8 cellular contexts compared by ENCODE assay signal in genomic region chr2:105919826-105920225, GRCh38.
DNase-seq lines count a peak whose midpoint lies in the region; ATAC-seq and TF ChIP-seq lines count a peak whose summit lies in the region.

No MANE protein-coding gene starts in this region.

- POLR2A ChIA-PET in CD8-positive, alpha-beta memory T cell (lab: Charles Lee) = no interaction called here

- peaks cover 12% of the 10 kb centered on the region for H3K4me1 ChIP-seq in CD8-positive, alpha-beta memory T cell (ENCODE audit: insufficient read depth, low read length)
- H3K4me1 ChIP-seq in hepatocyte (ENCODE audit: insufficient read depth) (no peaks in the 10 kb centered on the region), prostate gland (replicated peaks) (no peaks in the 10 kb centered on the region)

- peak; percentile 37 for ATAC-seq in activated T-helper 17 cell treated with anti-CD3 and anti-CD28 coated beads, Interleukin-2, amount 50 U/mL, for 72 hours (replicated peaks)
- ATAC-seq in GM18867 (IDR thresholded peaks at IDR 0.05; ENCODE audit: unreplicated experiment) = no peak

- no peaks in the 10 kb centered on the region for H3K27me3 ChIP-seq in CD8-positive, alpha-beta memory T cell (ENCODE audit: insufficient read depth, low read length, poor library complexity, severe bottlenecking)
- H3K27me3 ChIP-seq in hepatocyte (no peaks in the 10 kb centered on the region), prostate gland (replicated peaks; ENCODE audit: insufficient read depth) (no peaks in the 10 kb centered on the region)

- CTCF ChIA-PET in CD8-positive, alpha-beta memory T cell (lab: Charles Lee) = interaction anchor here (0.6 to 2.8 kb wide), 13 partner anchors 9 to 174 kb away, joined by 3 to 14 read pairs (median 4); no protein-coding TSS in a partner anchor

- peaks cover 6% of the 10 kb centered on the region for H3K9me3 ChIP-seq in CD8-positive, alpha-beta memory T cell (ENCODE audit: low read length)
- H3K9me3 ChIP-seq in hepatocyte (ENCODE audit: low read depth) (no peaks in the 10 kb centered on the region), prostate gland (no peaks in the 10 kb centered on the region)

- peak overlapping the region in 1 of 8 donors; percentile 8 for H3K27ac Mint-ChIP-seq in CD8-positive, alpha-beta memory T cell
- no peak overlapping the region for H3K27ac Mint-ChIP-seq in activated T-helper 17 cell treated with anti-CD3 and anti-CD28 coated beads, Interleukin-2, amount 50 U/mL, for 72 hours

- H2AFZ ChIP-seq in hepatocyte = no peak overlapping the region

- H3K79me2 ChIP-seq in hepatocyte = no peaks in the 10 kb centered on the region

- H3K9me2 ChIP-seq in hepatocyte (replicated peaks; ENCODE audit: insufficient read depth) = no peaks in the 10 kb centered on the region

- H3K36me3 Mint-ChIP-seq in CD8-positive, alpha-beta memory T cell = peaks cover 0 to 16% (median 2%) of the 10 kb centered on the region in 3 donors
- H3K36me3 Mint-ChIP-seq in activated T-helper 17 cell treated with anti-CD3 and anti-CD28 coated beads, Interleukin-2, amount 50 U/mL, for 72 hours (ENCODE audit: low read depth) = no peaks in the 10 kb centered on the region

- no peaks in the 10 kb centered on the region for H3K36me3 ChIP-seq in CD8-positive, alpha-beta memory T cell (ENCODE audit: insufficient read depth, low read length)
- H3K36me3 ChIP-seq in hepatocyte (replicated peaks; ENCODE audit: insufficient read depth, low read depth) (no peaks in the 10 kb centered on the region), prostate gland (no peaks in the 10 kb centered on the region)

- peaks cover 23 to 34% (median 33%) of the 10 kb centered on the region in 3 donors for H3K4me1 Mint-ChIP-seq in CD8-positive, alpha-beta memory T cell
- peaks cover 17% of the 10 kb centered on the region for H3K4me1 Mint-ChIP-seq in activated T-helper 17 cell treated with anti-CD3 and anti-CD28 coated beads, Interleukin-2, amount 50 U/mL, for 72 hours

- no peaks in the 10 kb centered on the region for H4K20me1 ChIP-seq in hepatocyte (ENCODE audit: insufficient read depth, poor library complexity, severe bottlenecking)

- no peak overlapping the region for H3K4me2 ChIP-seq in hepatocyte

- DNase-seq in CD8-positive, alpha-beta memory T cell = peak; percentile 33 to 72 (median 44)
- peak; percentile 30 for DNase-seq in NCI-H2029 (lab: John Stamatoyannopoulos, UW)
- peak; percentile 47 for DNase-seq in hepatocyte (ENCODE audit: low spot score)
- DNase-seq in stimulated activated CD8-positive, alpha-beta memory T cell treated with anti-CD3 and anti-CD28 coated beads, Interleukin-7, amount 100 ng/mL, for 24 hours (ENCODE audit: low read depth) = peak; percentile 15
- no peak for DNase-seq in prostate gland (ENCODE audit: low spot score)
- DNase-seq in NCI-H1092 treated with DMSO at 0.1 percent for 48 hours (lab: John Stamatoyannopoulos, UW) = no peak

- intact Hi-C loops in prostate gland (cut with DNase I) = no loop called here

- no peak overlapping the region for H3K27ac ChIP-seq in CD8-positive, alpha-beta memory T cell (ENCODE audit: low read depth, low read length)
- H3K27ac ChIP-seq in hepatocyte (peak overlapping the region; percentile 42), prostate gland (no peak overlapping the region)

- TF ChIP-seq CTCF in hepatocyte (IDR thresholded peaks at IDR 0.05; ENCODE audit: poor library complexity) (peak; percentile 36), prostate gland (IDR thresholded peaks at IDR 0.05) (no peak)

- H3K4me3 ChIP-seq in CD8-positive, alpha-beta memory T cell (ENCODE audit: low read length) = no peak overlapping the region
- H3K4me3 ChIP-seq in hepatocyte (no peak overlapping the region), prostate gland (no peak overlapping the region)

- TF ChIP-seq POLR2A in prostate gland (IDR thresholded peaks at IDR 0.05) = no peak

- no peak overlapping the region for H3K4me3 Mint-ChIP-seq in CD8-positive, alpha-beta memory T cell
- H3K4me3 Mint-ChIP-seq in activated T-helper 17 cell treated with anti-CD3 and anti-CD28 coated beads, Interleukin-2, amount 50 U/mL, for 72 hours = no peak overlapping the region

- H3K9me3 Mint-ChIP-seq in CD8-positive, alpha-beta memory T cell = peaks cover 1 to 16% (median 8%) of the 10 kb centered on the region in 5 donors
- H3K9me3 Mint-ChIP-seq in activated T-helper 17 cell treated with anti-CD3 and anti-CD28 coated beads, Interleukin-2, amount 50 U/mL, for 72 hours = peaks cover 11% of the 10 kb centered on the region

- H3K27me3 Mint-ChIP-seq in CD8-positive, alpha-beta memory T cell = no peaks in the 10 kb centered on the region
- H3K27me3 Mint-ChIP-seq in activated T-helper 17 cell treated with anti-CD3 and anti-CD28 coated beads, Interleukin-2, amount 50 U/mL, for 72 hours = no peaks in the 10 kb centered on the region

Comparison
In these comparisons a context has a peak if more than half of its experiments do, and no peak if none do; other contexts are left out.
1. DNase-seq: peak in CD8-positive, alpha-beta memory T cell (5 of 5), NCI-H2029 (single experiment), hepatocyte (single experiment) and stimulated activated CD8-positive, alpha-beta memory T cell treated with anti-CD3 and anti-CD28 coated beads, Interleukin-7, amount 100 ng/mL, for 24 hours (single experiment); none in prostate gland (single experiment) and NCI-H1092 treated with DMSO at 0.1 percent for 48 hours (single experiment).